Comparison of ENCODE assay signal across 1 cellular context in the genomic region with DNA sequence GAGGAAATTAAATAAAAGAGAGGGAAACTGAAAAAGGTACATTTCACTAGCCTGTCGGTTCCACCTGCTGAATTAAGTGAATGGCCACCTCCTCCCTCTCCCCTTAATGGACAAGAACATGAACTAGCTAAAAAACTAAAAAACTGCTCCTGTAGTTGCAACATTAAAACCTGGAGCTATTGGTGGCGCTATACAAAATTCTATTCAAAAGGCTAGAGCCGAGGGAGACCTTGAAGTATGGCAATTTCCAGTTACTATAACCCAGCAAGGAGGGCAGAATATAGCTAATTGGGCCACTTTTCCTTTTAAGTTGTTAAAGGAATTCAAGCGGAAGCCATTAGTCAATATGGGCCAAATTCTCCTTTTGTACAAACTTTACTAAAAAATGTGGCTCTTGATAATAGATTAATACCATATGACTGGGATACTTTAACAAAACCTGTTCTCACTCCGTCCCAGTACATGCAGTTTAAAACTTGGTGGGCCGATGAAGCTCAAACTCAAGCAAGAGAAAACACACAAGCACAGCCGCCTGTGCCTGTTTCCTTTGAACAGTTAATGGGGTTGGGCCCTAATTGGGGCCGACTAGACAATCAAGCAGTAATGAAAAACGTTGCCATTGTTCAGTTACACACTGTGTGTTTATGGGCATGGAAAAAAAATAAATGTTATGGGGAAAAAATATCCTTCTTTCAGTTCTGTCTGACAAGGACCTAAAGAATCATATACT.
TF ChIP-seq lines count a peak whose summit lies in the region.

No MANE protein-coding gene starts in this region.

TF ChIP-seq in HepG2, 621 proteins besides CTCF, POLR2A, EP300 and RAD21:
- TF ChIP-seq ZNF335 (CRISPR knock-in tag; IDR thresholded peaks at IDR 0.05) (no peak), STAG1 (CRISPR knock-in tag; IDR thresholded peaks at IDR 0.05) (peak; percentile 10; the same call in 1 of the 2 replicates)
